8 cellular contexts compared by ENCODE assay signal in the genomic region with DNA sequence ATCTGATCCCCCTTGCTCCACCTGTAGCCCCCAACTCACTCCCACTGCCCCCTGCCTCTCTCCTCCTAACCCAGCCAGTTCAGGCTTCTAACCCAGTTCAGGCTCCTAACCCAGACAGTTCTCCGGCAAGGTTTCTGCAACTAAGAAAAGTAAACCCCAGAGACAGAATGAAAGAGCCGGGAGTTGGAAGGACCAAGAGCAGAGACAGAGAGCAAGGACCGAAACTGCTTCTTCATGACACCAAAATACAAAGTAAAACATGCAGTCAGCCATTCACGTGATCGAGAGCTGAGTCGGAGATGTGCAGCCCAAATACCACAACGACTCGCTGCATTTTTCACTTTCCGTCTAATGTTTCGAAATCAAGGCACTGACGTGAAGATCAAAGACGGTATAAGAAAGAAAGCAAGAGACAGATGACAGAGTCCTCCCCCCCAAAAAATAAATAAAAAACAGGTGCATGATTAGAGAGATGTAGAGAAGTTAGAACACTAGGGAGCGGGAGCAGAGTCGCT. TPM values are rescaled to one million over a fixed set of nuclear protein-coding genes. Genes with fewer than 3 reads are reported as not detected.
A peak's percentile ranks its signal among the peaks of the same experiment; 100 is the strongest.
DNase-seq lines count a peak whose midpoint lies in the region; ATAC-seq lines count a peak whose summit lies in the region.

No MANE protein-coding gene starts in this region.

- H3K4me3 ChIP-seq in skeletal muscle tissue (ENCODE audit: low read length in 3 of 3) = peak overlapping the region in 2 of 3 donors; percentile 57 to 70

- peaks cover 4 to 9% (median 6%) of the 10 kb centered on the region in 3 donors for H3K4me1 ChIP-seq in skeletal muscle tissue (ENCODE audit: control insufficient read depth in 3 of 3, insufficient read depth in 3 of 3, low read length in 3 of 3)

- DNase-seq in T-helper 2 cell (peak in 4 of 5 experiments; percentile 37 to 93 (median 59)), NCI-H1417 (lab: John Stamatoyannopoulos, UW) (no peak), NCI-H1048 (lab: John Stamatoyannopoulos, UW) (no peak), NCI-H748 (lab: John Stamatoyannopoulos, UW; ENCODE audit: unreplicated experiment) (no peak)
- peak; percentile 68 for DNase-seq in effector CD4-positive, alpha-beta T cell

- no peaks in the 10 kb centered on the region for H3K36me3 ChIP-seq in skeletal muscle tissue (ENCODE audit: control insufficient read depth in 3 of 3, insufficient read depth in 3 of 3, low read length in 3 of 3)

- H3K9me3 ChIP-seq in skeletal muscle tissue (ENCODE audit: control insufficient read depth in 3 of 3, low read length in 3 of 3) = no peaks in the 10 kb centered on the region

- peak overlapping the region; percentile 71 for H3K27ac ChIP-seq in skeletal muscle tissue (ENCODE audit: low read depth, low read length)

- ATAC-seq in GM18511 (IDR thresholded peaks at IDR 0.05; ENCODE audit: unreplicated experiment) (peak; percentile 53), HG02870 (IDR thresholded peaks at IDR 0.05; ENCODE audit: unreplicated experiment) (peak; percentile 45)

- H3K27me3 ChIP-seq in skeletal muscle tissue (ENCODE audit: control insufficient read depth in 3 of 3, insufficient read depth in 3 of 3, low read length in 3 of 3) = peaks cover 24 to 38% (median 25%) of the 10 kb centered on the region in 3 donors

- peak overlapping the region in 2 of 3 donors; percentile 54 to 60 for H3K9ac ChIP-seq in skeletal muscle tissue (ENCODE audit: low read depth in 1 of 3, low read length in 3 of 3)

RNA-seq across cellular contexts. Expression of a gene that starts 0.8 kb away (rescaled TPM):
- total RNA-seq in skeletal muscle tissue = 8.9 TPM

RNA-seq across cellular contexts. Expression of a gene that starts 57.8 kb away (rescaled TPM):
- total RNA-seq in skeletal muscle tissue = not detected

Comparison
In these comparisons a context has a peak if more than half of its experiments do, and no peak if none do; other contexts are left out.
1. DNase-seq: peak in T-helper 2 cell (4 of 5) and effector CD4-positive, alpha-beta T cell (single experiment); none in NCI-H1417 (0 of 3), NCI-H1048 (single experiment) and NCI-H748 (single experiment).